Comparison of ENCODE assay signal across 1 cellular context in the genomic region with DNA sequence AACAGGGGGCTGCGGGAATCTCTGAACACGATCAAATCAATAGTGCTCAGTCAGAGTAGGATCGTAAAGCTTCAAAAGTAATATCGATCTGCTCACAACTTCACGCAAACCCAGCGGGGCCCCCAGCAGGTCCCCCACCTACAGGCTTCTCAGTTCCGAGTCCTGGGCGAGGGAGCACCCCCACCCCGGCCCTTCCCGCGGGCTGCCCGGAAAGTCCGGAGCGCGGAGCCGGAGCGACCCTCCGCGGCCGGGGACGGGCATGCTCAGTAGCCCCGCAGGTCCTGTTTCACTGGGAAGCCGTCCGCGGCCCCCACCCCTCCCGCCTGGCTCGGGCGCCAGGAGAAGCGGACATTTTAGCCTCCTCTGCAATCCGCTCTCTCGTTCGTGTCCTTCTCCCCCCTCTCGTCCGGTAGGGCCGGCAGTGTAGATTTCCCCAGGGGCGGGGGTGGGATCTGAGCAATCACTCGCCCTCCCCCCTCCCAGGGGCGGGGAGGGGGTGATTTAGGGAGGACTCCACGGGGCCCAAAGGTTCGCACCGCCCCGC.
A peak's percentile ranks its signal among the peaks of the same experiment; 100 is the strongest.
TF ChIP-seq lines count a peak whose summit lies in the region.

No MANE protein-coding gene starts in this region.

TF ChIP-seq in GM12878, 131 proteins besides CTCF, POLR2A, EP300 and RAD21 (continued from another document):
- TF ChIP-seq, protein P1, sequence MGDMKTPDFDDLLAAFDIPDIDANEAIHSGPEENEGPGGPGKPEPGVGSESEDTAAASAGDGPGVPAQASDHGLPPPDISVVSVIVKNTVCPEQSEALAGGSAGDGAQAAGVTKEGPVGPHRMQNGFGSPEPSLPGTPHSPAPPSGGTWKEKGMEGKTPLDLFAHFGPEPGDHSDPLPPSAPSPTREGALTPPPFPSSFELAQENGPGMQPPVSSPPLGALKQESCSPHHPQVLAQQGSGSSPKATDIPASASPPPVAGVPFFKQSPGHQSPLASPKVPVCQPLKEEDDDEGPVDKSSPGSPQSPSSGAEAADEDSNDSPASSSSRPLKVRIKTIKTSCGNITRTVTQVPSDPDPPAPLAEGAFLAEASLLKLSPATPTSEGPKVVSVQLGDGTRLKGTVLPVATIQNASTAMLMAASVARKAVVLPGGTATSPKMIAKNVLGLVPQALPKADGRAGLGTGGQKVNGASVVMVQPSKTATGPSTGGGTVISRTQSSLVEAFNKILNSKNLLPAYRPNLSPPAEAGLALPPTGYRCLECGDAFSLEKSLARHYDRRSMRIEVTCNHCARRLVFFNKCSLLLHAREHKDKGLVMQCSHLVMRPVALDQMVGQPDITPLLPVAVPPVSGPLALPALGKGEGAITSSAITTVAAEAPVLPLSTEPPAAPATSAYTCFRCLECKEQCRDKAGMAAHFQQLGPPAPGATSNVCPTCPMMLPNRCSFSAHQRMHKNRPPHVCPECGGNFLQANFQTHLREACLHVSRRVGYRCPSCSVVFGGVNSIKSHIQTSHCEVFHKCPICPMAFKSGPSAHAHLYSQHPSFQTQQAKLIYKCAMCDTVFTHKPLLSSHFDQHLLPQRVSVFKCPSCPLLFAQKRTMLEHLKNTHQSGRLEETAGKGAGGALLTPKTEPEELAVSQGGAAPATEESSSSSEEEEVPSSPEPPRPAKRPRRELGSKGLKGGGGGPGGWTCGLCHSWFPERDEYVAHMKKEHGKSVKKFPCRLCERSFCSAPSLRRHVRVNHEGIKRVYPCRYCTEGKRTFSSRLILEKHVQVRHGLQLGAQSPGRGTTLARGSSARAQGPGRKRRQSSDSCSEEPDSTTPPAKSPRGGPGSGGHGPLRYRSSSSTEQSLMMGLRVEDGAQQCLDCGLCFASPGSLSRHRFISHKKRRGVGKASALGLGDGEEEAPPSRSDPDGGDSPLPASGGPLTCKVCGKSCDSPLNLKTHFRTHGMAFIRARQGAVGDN (IDR thresholded peaks at IDR 0.05): 0 out of 2 replicates have a peak, but pooled peaks have one; percentile 6
- TF ChIP-seq RBBP5 (conservative IDR thresholded peaks at IDR 0.05): no peak
- TF ChIP-seq CREB1 (IDR thresholded peaks at IDR 0.05; ENCODE audit: low read depth): 0 out of 2 replicates have a peak, but pooled peaks have one; percentile 50
- TF ChIP-seq SIX5 (IDR thresholded peaks at IDR 0.05; ENCODE audit: low read depth, low read length, severe bottlenecking): no peak
- no peak for TF ChIP-seq RAD51 (IDR thresholded peaks at IDR 0.05)
- no peak for TF ChIP-seq BRCA1 (IDR thresholded peaks at IDR 0.05; ENCODE audit: low read depth, low read length)
- TF ChIP-seq, protein P2, sequence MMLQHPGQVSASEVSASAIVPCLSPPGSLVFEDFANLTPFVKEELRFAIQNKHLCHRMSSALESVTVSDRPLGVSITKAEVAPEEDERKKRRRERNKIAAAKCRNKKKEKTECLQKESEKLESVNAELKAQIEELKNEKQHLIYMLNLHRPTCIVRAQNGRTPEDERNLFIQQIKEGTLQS (IDR thresholded peaks at IDR 0.05; ENCODE audit: borderline replicate concordance, extremely low read depth, low read depth, low read length): no peak
- TF ChIP-seq, protein P3, sequence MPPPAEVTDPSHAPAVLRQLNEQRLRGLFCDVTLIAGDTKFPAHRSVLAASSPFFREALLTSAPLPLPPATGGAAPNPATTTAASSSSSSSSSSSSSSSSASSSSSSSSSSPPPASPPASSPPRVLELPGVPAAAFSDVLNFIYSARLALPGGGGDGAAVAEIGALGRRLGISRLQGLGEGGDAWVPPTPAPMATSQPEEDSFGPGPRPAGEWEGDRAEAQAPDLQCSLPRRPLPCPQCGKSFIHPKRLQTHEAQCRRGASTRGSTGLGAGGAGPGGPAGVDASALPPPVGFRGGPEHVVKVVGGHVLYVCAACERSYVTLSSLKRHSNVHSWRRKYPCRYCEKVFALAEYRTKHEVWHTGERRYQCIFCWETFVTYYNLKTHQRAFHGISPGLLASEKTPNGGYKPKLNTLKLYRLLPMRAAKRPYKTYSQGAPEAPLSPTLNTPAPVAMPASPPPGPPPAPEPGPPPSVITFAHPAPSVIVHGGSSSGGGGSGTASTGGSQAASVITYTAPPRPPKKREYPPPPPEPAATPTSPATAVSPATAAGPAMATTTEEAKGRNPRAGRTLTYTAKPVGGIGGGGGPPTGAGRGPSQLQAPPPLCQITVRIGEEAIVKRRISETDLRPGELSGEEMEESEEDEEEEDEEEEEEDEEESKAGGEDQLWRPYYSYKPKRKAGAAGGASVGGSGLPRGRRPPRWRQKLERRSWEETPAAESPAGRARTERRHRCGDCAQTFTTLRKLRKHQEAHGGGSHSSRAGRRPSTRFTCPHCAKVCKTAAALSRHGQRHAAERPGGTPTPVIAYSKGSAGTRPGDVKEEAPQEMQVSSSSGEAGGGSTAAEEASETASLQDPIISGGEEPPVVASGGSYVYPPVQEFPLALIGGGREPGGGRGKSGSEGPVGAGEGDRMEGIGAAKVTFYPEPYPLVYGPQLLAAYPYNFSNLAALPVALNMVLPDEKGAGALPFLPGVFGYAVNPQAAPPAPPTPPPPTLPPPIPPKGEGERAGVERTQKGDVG (CRISPR knock-in tag; IDR thresholded peaks at IDR 0.05): no peak
- TF ChIP-seq NFIC (IDR thresholded peaks at IDR 0.05; ENCODE audit: low read depth, low read length): no peak
- 0 out of 4 replicates have a peak, but pooled peaks of 1 of the 2 experiments have one; percentile 49 for TF ChIP-seq SRF (IDR thresholded peaks at IDR 0.05; ENCODE audit: low read depth in 2 of 2, low read length in 2 of 2)
- TF ChIP-seq TCF12 (IDR thresholded peaks at IDR 0.05; ENCODE audit: low read depth, low read length): 0 out of 2 replicates have a peak, but pooled peaks have one; percentile 22
- peak in 1 of 2 experiments; percentile 85; a peak in 2 of 4 replicates for TF ChIP-seq ETV6 (conservative IDR thresholded peaks at IDR 0.05 in 1 of 2, IDR thresholded peaks at IDR 0.05 in 1 of 2; ENCODE audit: borderline replicate concordance in 1 of 2, low read depth in 1 of 2)
- TF ChIP-seq BACH1 (IDR thresholded peaks at IDR 0.05; ENCODE audit: borderline replicate concordance): no peak
- no peak for TF ChIP-seq MTA2 (IDR thresholded peaks at IDR 0.05; ENCODE audit: low read depth)
- TF ChIP-seq DPF2 (IDR thresholded peaks at IDR 0.05): peak; percentile 42; the same call in 1 of the 2 replicates
- TF ChIP-seq SP1 (IDR thresholded peaks at IDR 0.05; ENCODE audit: low read depth, low read length): peak; percentile 95
- TF ChIP-seq RFX5 (IDR thresholded peaks at IDR 0.05; ENCODE audit: low read depth, low read length): no peak
- 0 out of 2 replicates have a peak, but pooled peaks have one; percentile 47 for TF ChIP-seq MEF2A (IDR thresholded peaks at IDR 0.05; ENCODE audit: insufficient read depth, low read depth, low read length)
- TF ChIP-seq, protein P4, sequence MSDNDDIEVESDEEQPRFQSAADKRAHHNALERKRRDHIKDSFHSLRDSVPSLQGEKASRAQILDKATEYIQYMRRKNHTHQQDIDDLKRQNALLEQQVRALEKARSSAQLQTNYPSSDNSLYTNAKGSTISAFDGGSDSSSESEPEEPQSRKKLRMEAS (IDR thresholded peaks at IDR 0.05; ENCODE audit: low read depth, low read length): no peak
- TF ChIP-seq PML (IDR thresholded peaks at IDR 0.05; ENCODE audit: low read length): no peak
- no peak for TF ChIP-seq SREBF2 (IDR thresholded peaks at IDR 0.05; ENCODE audit: low read length)
- TF ChIP-seq, protein P5, sequence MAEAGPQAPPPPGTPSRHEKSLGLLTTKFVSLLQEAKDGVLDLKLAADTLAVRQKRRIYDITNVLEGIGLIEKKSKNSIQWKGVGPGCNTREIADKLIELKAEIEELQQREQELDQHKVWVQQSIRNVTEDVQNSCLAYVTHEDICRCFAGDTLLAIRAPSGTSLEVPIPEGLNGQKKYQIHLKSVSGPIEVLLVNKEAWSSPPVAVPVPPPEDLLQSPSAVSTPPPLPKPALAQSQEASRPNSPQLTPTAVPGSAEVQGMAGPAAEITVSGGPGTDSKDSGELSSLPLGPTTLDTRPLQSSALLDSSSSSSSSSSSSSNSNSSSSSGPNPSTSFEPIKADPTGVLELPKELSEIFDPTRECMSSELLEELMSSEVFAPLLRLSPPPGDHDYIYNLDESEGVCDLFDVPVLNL (IDR thresholded peaks at IDR 0.05; ENCODE audit: low read depth, low read length): peak; percentile 27; the same call in 1 of the 2 replicates
- TF ChIP-seq, protein P6, sequence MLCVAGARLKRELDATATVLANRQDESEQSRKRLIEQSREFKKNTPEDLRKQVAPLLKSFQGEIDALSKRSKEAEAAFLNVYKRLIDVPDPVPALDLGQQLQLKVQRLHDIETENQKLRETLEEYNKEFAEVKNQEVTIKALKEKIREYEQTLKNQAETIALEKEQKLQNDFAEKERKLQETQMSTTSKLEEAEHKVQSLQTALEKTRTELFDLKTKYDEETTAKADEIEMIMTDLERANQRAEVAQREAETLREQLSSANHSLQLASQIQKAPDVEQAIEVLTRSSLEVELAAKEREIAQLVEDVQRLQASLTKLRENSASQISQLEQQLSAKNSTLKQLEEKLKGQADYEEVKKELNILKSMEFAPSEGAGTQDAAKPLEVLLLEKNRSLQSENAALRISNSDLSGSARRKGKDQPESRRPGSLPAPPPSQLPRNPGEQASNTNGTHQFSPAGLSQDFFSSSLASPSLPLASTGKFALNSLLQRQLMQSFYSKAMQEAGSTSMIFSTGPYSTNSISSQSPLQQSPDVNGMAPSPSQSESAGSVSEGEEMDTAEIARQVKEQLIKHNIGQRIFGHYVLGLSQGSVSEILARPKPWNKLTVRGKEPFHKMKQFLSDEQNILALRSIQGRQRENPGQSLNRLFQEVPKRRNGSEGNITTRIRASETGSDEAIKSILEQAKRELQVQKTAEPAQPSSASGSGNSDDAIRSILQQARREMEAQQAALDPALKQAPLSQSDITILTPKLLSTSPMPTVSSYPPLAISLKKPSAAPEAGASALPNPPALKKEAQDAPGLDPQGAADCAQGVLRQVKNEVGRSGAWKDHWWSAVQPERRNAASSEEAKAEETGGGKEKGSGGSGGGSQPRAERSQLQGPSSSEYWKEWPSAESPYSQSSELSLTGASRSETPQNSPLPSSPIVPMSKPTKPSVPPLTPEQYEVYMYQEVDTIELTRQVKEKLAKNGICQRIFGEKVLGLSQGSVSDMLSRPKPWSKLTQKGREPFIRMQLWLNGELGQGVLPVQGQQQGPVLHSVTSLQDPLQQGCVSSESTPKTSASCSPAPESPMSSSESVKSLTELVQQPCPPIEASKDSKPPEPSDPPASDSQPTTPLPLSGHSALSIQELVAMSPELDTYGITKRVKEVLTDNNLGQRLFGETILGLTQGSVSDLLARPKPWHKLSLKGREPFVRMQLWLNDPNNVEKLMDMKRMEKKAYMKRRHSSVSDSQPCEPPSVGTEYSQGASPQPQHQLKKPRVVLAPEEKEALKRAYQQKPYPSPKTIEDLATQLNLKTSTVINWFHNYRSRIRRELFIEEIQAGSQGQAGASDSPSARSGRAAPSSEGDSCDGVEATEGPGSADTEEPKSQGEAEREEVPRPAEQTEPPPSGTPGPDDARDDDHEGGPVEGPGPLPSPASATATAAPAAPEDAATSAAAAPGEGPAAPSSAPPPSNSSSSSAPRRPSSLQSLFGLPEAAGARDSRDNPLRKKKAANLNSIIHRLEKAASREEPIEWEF (IDR thresholded peaks at IDR 0.05; ENCODE audit: insufficient replicate concordance, low read depth, low read length): peak; percentile 66
- no peak for TF ChIP-seq JUND (IDR thresholded peaks at IDR 0.05; ENCODE audit: low read depth, low read length)
- TF ChIP-seq WRNIP1 (IDR thresholded peaks at IDR 0.05; ENCODE audit: borderline replicate concordance, low read depth, low read length): no peak
- peak; percentile 31; the same call in 1 of the 2 replicates for TF ChIP-seq ZNF24 (IDR thresholded peaks at IDR 0.05)
- no peak for TF ChIP-seq SREBF1 (IDR thresholded peaks at IDR 0.05; ENCODE audit: low read length)
- TF ChIP-seq POLR2AphosphoS2 (IDR thresholded peaks at IDR 0.05; ENCODE audit: low read depth, low read length): no peak
- TF ChIP-seq BMI1 (IDR thresholded peaks at IDR 0.05; ENCODE audit: borderline replicate concordance): no peak
- TF ChIP-seq ZSCAN29 (IDR thresholded peaks at IDR 0.05): peak; percentile 83
- TF ChIP-seq, protein P7, sequence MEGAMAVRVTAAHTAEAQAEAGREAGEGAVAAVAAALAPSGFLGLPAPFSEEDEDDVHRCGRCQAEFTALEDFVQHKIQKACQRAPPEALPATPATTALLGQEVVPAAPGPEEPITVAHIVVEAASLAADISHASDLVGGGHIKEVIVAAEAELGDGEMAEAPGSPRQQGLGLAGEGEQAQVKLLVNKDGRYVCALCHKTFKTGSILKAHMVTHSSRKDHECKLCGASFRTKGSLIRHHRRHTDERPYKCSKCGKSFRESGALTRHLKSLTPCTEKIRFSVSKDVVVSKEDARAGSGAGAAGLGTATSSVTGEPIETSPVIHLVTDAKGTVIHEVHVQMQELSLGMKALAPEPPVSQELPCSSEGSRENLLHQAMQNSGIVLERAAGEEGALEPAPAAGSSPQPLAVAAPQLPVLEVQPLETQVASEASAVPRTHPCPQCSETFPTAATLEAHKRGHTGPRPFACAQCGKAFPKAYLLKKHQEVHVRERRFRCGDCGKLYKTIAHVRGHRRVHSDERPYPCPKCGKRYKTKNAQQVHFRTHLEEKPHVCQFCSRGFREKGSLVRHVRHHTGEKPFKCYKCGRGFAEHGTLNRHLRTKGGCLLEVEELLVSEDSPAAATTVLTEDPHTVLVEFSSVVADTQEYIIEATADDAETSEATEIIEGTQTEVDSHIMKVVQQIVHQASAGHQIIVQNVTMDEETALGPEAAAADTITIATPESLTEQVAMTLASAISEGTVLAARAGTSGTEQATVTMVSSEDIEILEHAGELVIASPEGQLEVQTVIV (IDR thresholded peaks at IDR 0.05; ENCODE audit: borderline replicate concordance, partially characterized antibody): no peak
- no peak for TF ChIP-seq GABPA (IDR thresholded peaks at IDR 0.05; ENCODE audit: low read depth)
- TF ChIP-seq CBFB (IDR thresholded peaks at IDR 0.05; ENCODE audit: low read depth): no peak
- 0 out of 2 replicates have a peak, but pooled peaks have one; percentile 36 for TF ChIP-seq CBX5 (IDR thresholded peaks at IDR 0.05; ENCODE audit: low read depth)
- peak; percentile 77 for TF ChIP-seq MEF2B (IDR thresholded peaks at IDR 0.05; ENCODE audit: partially characterized antibody, poor library complexity, severe bottlenecking)
- peak; percentile 69; the same call in 1 of the 2 replicates for TF ChIP-seq RB1 (IDR thresholded peaks at IDR 0.05; ENCODE audit: borderline replicate concordance)
- peak; percentile 21; the same call in 1 of the 2 replicates for TF ChIP-seq ATF7 (IDR thresholded peaks at IDR 0.05; ENCODE audit: low read depth)
- no peak for TF ChIP-seq SPI1 (IDR thresholded peaks at IDR 0.05; ENCODE audit: borderline replicate concordance, insufficient read depth, low read depth, low read length)
- no peak for TF ChIP-seq NR2C2 (IDR thresholded peaks at IDR 0.05; ENCODE audit: borderline replicate concordance, control insufficient read depth, insufficient read length, low read depth)
- no peak for TF ChIP-seq MYB (IDR thresholded peaks at IDR 0.05; ENCODE audit: borderline replicate concordance, low read depth, low read length)
- no peak for TF ChIP-seq KDM1A (IDR thresholded peaks at IDR 0.05; ENCODE audit: borderline replicate concordance)
- no peak for TF ChIP-seq MTA3 (IDR thresholded peaks at IDR 0.05; ENCODE audit: borderline replicate concordance, low read length)
TF ChIP-seq in GM12878: peak in this region for 35.
